21 cellular contexts compared by ENCODE assay signal in the genomic region with DNA sequence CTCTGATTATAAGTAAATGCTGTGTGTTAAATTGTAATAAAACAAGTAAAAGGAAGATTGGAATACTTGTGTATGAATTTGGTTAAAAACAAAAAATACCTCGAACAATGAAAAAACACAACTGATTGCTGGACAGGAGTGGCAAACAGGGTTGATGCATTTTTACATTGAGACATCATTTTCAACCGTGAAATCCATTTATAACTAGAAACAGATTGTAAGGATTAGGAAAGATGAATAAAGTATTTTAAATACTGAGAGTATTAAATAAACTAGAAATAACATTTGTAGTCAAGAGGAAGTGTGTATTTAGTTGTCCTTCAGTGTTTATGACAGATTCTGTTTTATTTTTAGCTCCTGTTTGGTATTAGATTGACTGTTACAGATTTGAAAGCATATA. TPM values are rescaled to one million over a fixed set of nuclear protein-coding genes. Genes with fewer than 3 reads are reported as not detected.
DNase-seq lines count a peak whose midpoint lies in the region; ATAC-seq and TF ChIP-seq lines count a peak whose summit lies in the region.
"Had no signal": no experiment of that assay in that cellular context is flagged by ENCODE, and none has a peak within 500 bp of the region (broad histone marks: within the 10 kb centered on the region; RNA-seq: fewer than 3 reads in every experiment).

No MANE protein-coding gene starts in this region.

- no peak overlapping the region for H3K9ac ChIP-seq in Karpas-422 (ENCODE audit: low read length)
- H3K9ac ChIP-seq: parathyroid adenoma had no signal

- no peaks in the 10 kb centered on the region for H3K27me3 ChIP-seq in Karpas-422 (ENCODE audit: low read length)
- H3K27me3 ChIP-seq: heart right ventricle had no signal

- DNase-seq in activated naive CD4-positive, alpha-beta T cell treated with anti-CD3 and anti-CD28 coated beads for 36 hours: no peak
- DNase-seq in activated naive CD4-positive, alpha-beta T cell (lab: John Stamatoyannopoulos, UW): no peak
- DNase-seq in Karpas-422 (no peak), DMS 273 treated with DMSO at 0.1 percent for 48 hours (lab: John Stamatoyannopoulos, UW) (no peak), inferior parietal cortex (ENCODE audit: extremely low spot score) (no peak)
- DNase-seq: activated CD4-positive, CD25-positive, alpha-beta regulatory T cell; Caco-2; effector CD4-positive, alpha-beta T cell; H9; heart right ventricle; IMR-90; naive B cell; NCI-H2081 treated with DMSO at 0.1 percent for 48 hours; NCI-H510A treated with DMSO at 0.1 percent for 48 hours; SHP77; stimulated activated CD4-positive, alpha-beta T cell treated with anti-CD3 and anti-CD28 coated beads, Interleukin-1b, Interleukin-23, amount 100 ng/mL, for 48 hours had no signal

- no peak overlapping the region for H3K4me3 ChIP-seq in Karpas-422 (ENCODE audit: low read length)
- H3K4me3 ChIP-seq: heart right ventricle, lung had no signal

- peaks cover 30% of the 10 kb centered on the region for H3K4me1 ChIP-seq in Karpas-422 (ENCODE audit: low read length)

- TF ChIP-seq CTCF in brain (conservative IDR thresholded peaks at IDR 0.05): no peak

- H3K27ac ChIP-seq in Karpas-422 (ENCODE audit: low read length): peak overlapping the region; percentile 0; the same call in 1 of the 2 replicates
- H3K27ac ChIP-seq: parathyroid adenoma had no signal

- H4K20me1 ChIP-seq in Karpas-422 (ENCODE audit: insufficient read depth, low read depth, low read length): peaks cover 5% of the 10 kb centered on the region; the same call in 1 of the 2 replicates

- no peaks in the 10 kb centered on the region for H3K27me3 Mint-ChIP-seq in activated naive CD4-positive, alpha-beta T cell treated with anti-CD3 and anti-CD28 coated beads for 36 hours (ENCODE audit: low read depth)
- H3K27me3 Mint-ChIP-seq in brain: no peaks in the 10 kb centered on the region
- no peaks in the 10 kb centered on the region for H3K27me3 Mint-ChIP-seq in stimulated activated memory B cell treated with anti-CD40 and anti-IgM and Interleukin-4, amounts not matched to agents 10 μg/mL and 1 μg/mL and 100 μg/mL, for 72 hours
- H3K27me3 Mint-ChIP-seq: naive B cell had no signal

- CTCF ChIA-PET in activated naive CD4-positive, alpha-beta T cell treated with anti-CD3 and anti-CD28 coated beads for 36 hours (lab: Charles Lee): interaction anchor here (0.6 to 1.6 kb wide), 5 partner anchors 9 to 342 kb away, joined by 3 to 8 read pairs (median 4); no protein-coding TSS in a partner anchor

- no peaks in the 10 kb centered on the region for H3K9me2 ChIP-seq in Karpas-422 (replicated peaks; ENCODE audit: insufficient read depth, low read length)

- H3K9me3 ChIP-seq in Karpas-422 (ENCODE audit: low read length): no peaks in the 10 kb centered on the region
- H3K9me3 ChIP-seq: Caco-2, heart right ventricle had no signal

- peaks cover 95% of the 10 kb centered on the region for H3K79me2 ChIP-seq in Karpas-422 (ENCODE audit: low read length)

- H2AFZ ChIP-seq in Karpas-422 (ENCODE audit: low read length): no peak overlapping the region
- H2AFZ ChIP-seq: parathyroid adenoma had no signal

- peaks cover 65% of the 10 kb centered on the region for H3K36me3 ChIP-seq in Karpas-422 (ENCODE audit: insufficient read depth, low read length)

- H3K4me2 ChIP-seq in Karpas-422 (ENCODE audit: low read depth, low read length, poor library complexity, severe bottlenecking): no peak overlapping the region

- peaks cover 48% of the 10 kb centered on the region for H3K4me1 Mint-ChIP-seq in activated naive CD4-positive, alpha-beta T cell treated with anti-CD3 and anti-CD28 coated beads for 36 hours (ENCODE audit: low read depth)
- peaks cover 5% of the 10 kb centered on the region for H3K4me1 Mint-ChIP-seq in brain
- peaks cover 38% of the 10 kb centered on the region for H3K4me1 Mint-ChIP-seq in stimulated activated memory B cell treated with anti-CD40 and anti-IgM and Interleukin-4, amounts not matched to agents 10 μg/mL and 1 μg/mL and 100 μg/mL, for 72 hours
- H3K4me1 Mint-ChIP-seq: H9 had no signal

- H3K36me3 Mint-ChIP-seq in activated naive CD4-positive, alpha-beta T cell treated with anti-CD3 and anti-CD28 coated beads for 36 hours (ENCODE audit: low read depth): peaks cover 18% of the 10 kb centered on the region
- H3K36me3 Mint-ChIP-seq in brain: peaks cover 59% of the 10 kb centered on the region
- peaks cover 52% of the 10 kb centered on the region for H3K36me3 Mint-ChIP-seq in stimulated activated memory B cell treated with anti-CD40 and anti-IgM and Interleukin-4, amounts not matched to agents 10 μg/mL and 1 μg/mL and 100 μg/mL, for 72 hours

- intact Hi-C loops in activated naive CD4-positive, alpha-beta T cell treated with anti-CD3 and anti-CD28 coated beads for 36 hours (cut with micrococcal nuclease): no loop called here

- no peak for ATAC-seq in stimulated activated memory B cell treated with anti-CD40 and anti-IgM and Interleukin-4, amounts not matched to agents 10 μg/mL and 1 μg/mL and 100 μg/mL, for 72 hours
- ATAC-seq in GM18519 (IDR thresholded peaks at IDR 0.05; ENCODE audit: low FRiP score, unreplicated experiment): no peak
- ATAC-seq: heart right ventricle had no signal

- H3K9me3 Mint-ChIP-seq in activated naive CD4-positive, alpha-beta T cell treated with anti-CD3 and anti-CD28 coated beads for 36 hours: no peaks in the 10 kb centered on the region
- H3K9me3 Mint-ChIP-seq in brain: no peaks in the 10 kb centered on the region
- H3K9me3 Mint-ChIP-seq in stimulated activated memory B cell treated with anti-CD40 and anti-IgM and Interleukin-4, amounts not matched to agents 10 μg/mL and 1 μg/mL and 100 μg/mL, for 72 hours: no peaks in the 10 kb centered on the region
- H3K9me3 Mint-ChIP-seq: H9, naive B cell had no signal

- peak overlapping the region; percentile 65 for H3K4me3 Mint-ChIP-seq in activated naive CD4-positive, alpha-beta T cell treated with anti-CD3 and anti-CD28 coated beads for 36 hours
- H3K4me3 Mint-ChIP-seq in brain: no peak overlapping the region
- no peak overlapping the region for H3K4me3 Mint-ChIP-seq in stimulated activated memory B cell treated with anti-CD40 and anti-IgM and Interleukin-4, amounts not matched to agents 10 μg/mL and 1 μg/mL and 100 μg/mL, for 72 hours
- H3K4me3 Mint-ChIP-seq: H9 had no signal

- peak overlapping the region; percentile 93 for H3K27ac Mint-ChIP-seq in activated naive CD4-positive, alpha-beta T cell treated with anti-CD3 and anti-CD28 coated beads for 36 hours
- H3K27ac Mint-ChIP-seq in brain: peak overlapping the region in 4 of 5 experiments; percentile 21 to 88 (median 70)
- peak overlapping the region; percentile 68 for H3K27ac Mint-ChIP-seq in stimulated activated memory B cell treated with anti-CD40 and anti-IgM and Interleukin-4, amounts not matched to agents 10 μg/mL and 1 μg/mL and 100 μg/mL, for 72 hours
- H3K27ac Mint-ChIP-seq: H9 had no signal

RNA-seq across cellular contexts. Expression of a gene that starts 5.4 kb away (rescaled TPM):
- total RNA-seq in activated naive CD4-positive, alpha-beta T cell treated with anti-CD3 and anti-CD28 coated beads for 36 hours: 10 to 100 TPM; 29.5 to 30.6 TPM
- total RNA-seq in Karpas-422 (2014; rRNA removed; shearing (Covaris generic); ENCODE audit: low replicate concordance): 414 and 529 TPM in 2 replicates
- 6.2 TPM for polyA plus RNA-seq in brain (ENCODE audit: insufficient read depth, low read depth, low replicate concordance)

RNA-seq across cellular contexts. Expression of a gene that starts 5.8 kb away (rescaled TPM):
- 10 to 100 TPM; 22.2 to 22.3 TPM for total RNA-seq in activated naive CD4-positive, alpha-beta T cell treated with anti-CD3 and anti-CD28 coated beads for 36 hours
- 42.5 and 77.1 TPM in 2 replicates for total RNA-seq in Karpas-422 (2014; rRNA removed; shearing (Covaris generic); ENCODE audit: low replicate concordance)
- polyA plus RNA-seq in brain (ENCODE audit: insufficient read depth, low read depth, low replicate concordance): 5.9 TPM

Comparison
In these comparisons a context has a peak if more than half of its experiments do, and no peak if none do; other contexts are left out.
1. RNA of a gene that starts 5.4 kb away (total RNA-seq): 414 to 529 TPM in Karpas-422; 29.5 to 30.6 TPM in activated naive CD4-positive, alpha-beta T cell treated with anti-CD3 and anti-CD28 coated beads for 36 hours; every median in the first group is over 10 times any median in the second.
2. Peak in every context shown above with its lines, with median percentiles within 50 percentile points of each other: H3K27ac Mint-ChIP-seq.